ENCODE assay signal across 18 cellular contexts in genomic region chr16:14125030-14125681, GRCh38.
"Had no signal": no experiment of that assay in that cellular context is flagged by ENCODE, and none has a peak within 500 bp of the region (broad histone marks: within the 10 kb centered on the region; RNA-seq: fewer than 3 reads in every experiment).

No MANE protein-coding gene starts in this region.

- ATAC-seq: activated CD4-positive, alpha-beta T cell treated with anti-CD3 and anti-CD28 coated beads for 36 hours; foreskin keratinocyte; T-cell; upper lobe of right lung had no signal

- H3K27ac Mint-ChIP-seq: activated CD4-positive, alpha-beta memory T cell treated with anti-CD3 and anti-CD28 coated beads for 36 hours; activated CD4-positive, alpha-beta T cell treated with anti-CD3 and anti-CD28 coated beads for 36 hours; activated naive CD4-positive, alpha-beta T cell treated with anti-CD3 and anti-CD28 coated beads, Interleukin-2, amount 10 ng/mL, durations not matched to agents 7 days and 5 days; activated T-cell treated with anti-CD3 and anti-CD28 coated beads, Interleukin-2, amount 50 U/mL, for 24 hours; T-cell had no signal

- H3K36me3 ChIP-seq: colonic mucosa, neutrophil, sigmoid colon, stomach, upper lobe of right lung had no signal

- H3K27me3 Mint-ChIP-seq: activated CD4-positive, alpha-beta memory T cell treated with anti-CD3 and anti-CD28 coated beads for 36 hours; activated CD4-positive, alpha-beta T cell treated with anti-CD3 and anti-CD28 coated beads for 36 hours; activated naive CD4-positive, alpha-beta T cell treated with anti-CD3 and anti-CD28 coated beads, Interleukin-2, amount 10 ng/mL, durations not matched to agents 7 days and 5 days; activated T-cell treated with anti-CD3 and anti-CD28 coated beads, Interleukin-2, amount 50 U/mL, for 24 hours; T-cell had no signal

- H3K4me1 Mint-ChIP-seq: activated naive CD4-positive, alpha-beta T cell treated with anti-CD3 and anti-CD28 coated beads, Interleukin-2, amount 10 ng/mL, durations not matched to agents 7 days and 5 days had no signal

- DNase-seq: activated CD4-positive, alpha-beta memory T cell treated with anti-CD3 and anti-CD28 coated beads for 36 hours; activated CD4-positive, alpha-beta T cell treated with anti-CD3 and anti-CD28 coated beads for 36 hours; activated naive CD4-positive, alpha-beta T cell treated with anti-CD3 and anti-CD28 coated beads, Interleukin-2, amount 10 ng/mL, durations not matched to agents 7 days and 5 days; activated T-cell treated with anti-CD3 and anti-CD28 coated beads, Interleukin-2, amount 50 U/mL, for 24 hours; caudate nucleus; colonic mucosa; effector memory CD4-positive, alpha-beta T cell; foreskin keratinocyte; midbrain; sigmoid colon; stimulated activated CD4-positive, alpha-beta T cell treated with anti-CD3 and anti-CD28 coated beads, Interleukin-1b, Interleukin-23, amount 100 ng/mL, for 48 hours; stomach; T-cell; T1000; testis; upper lobe of right lung had no signal

- H3K4me3 ChIP-seq: colonic mucosa, lung, sigmoid colon, stomach, testis, upper lobe of right lung had no signal

- H3K27me3 ChIP-seq: colonic mucosa, foreskin keratinocyte, neutrophil, sigmoid colon, stomach, testis, upper lobe of right lung had no signal

- H3K9me3 ChIP-seq: colonic mucosa, neutrophil, sigmoid colon, stomach, testis, upper lobe of right lung had no signal

- H3K27ac ChIP-seq: colonic mucosa, foreskin keratinocyte, neutrophil, stomach, upper lobe of right lung had no signal

- H3K36me3 Mint-ChIP-seq: activated naive CD4-positive, alpha-beta T cell treated with anti-CD3 and anti-CD28 coated beads, Interleukin-2, amount 10 ng/mL, durations not matched to agents 7 days and 5 days had no signal

- H3K4me3 Mint-ChIP-seq: activated CD4-positive, alpha-beta memory T cell treated with anti-CD3 and anti-CD28 coated beads for 36 hours; activated CD4-positive, alpha-beta T cell treated with anti-CD3 and anti-CD28 coated beads for 36 hours; activated naive CD4-positive, alpha-beta T cell treated with anti-CD3 and anti-CD28 coated beads, Interleukin-2, amount 10 ng/mL, durations not matched to agents 7 days and 5 days; activated T-cell treated with anti-CD3 and anti-CD28 coated beads, Interleukin-2, amount 50 U/mL, for 24 hours; T-cell had no signal

- H3K4me1 ChIP-seq: colonic mucosa, foreskin keratinocyte had no signal
